Comparison of ENCODE assay signal across 23 cellular contexts in the genomic region with DNA sequence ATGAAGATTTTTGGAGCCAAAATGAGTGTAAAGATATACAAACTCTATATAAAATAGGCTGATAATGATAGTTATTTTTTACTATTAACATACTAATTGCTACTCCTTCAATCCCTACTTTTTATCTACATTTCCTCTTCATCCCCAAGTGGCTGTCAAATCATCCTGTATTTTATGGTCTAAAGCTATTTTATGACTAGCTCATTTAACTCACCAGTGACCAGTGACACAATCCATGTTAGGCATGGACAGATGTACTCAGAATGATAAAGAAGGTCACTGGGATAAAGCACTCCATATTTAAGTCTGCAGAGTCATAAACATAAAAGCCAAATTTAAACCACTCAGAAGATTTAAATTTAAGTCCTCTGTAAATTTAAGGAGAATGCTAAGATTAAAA.
"Had no signal": no experiment of that assay in that cellular context is flagged by ENCODE, and none has a peak within 500 bp of the region (broad histone marks: within the 10 kb centered on the region; RNA-seq: fewer than 3 reads in every experiment).

No MANE protein-coding gene starts in this region.

- ATAC-seq: Panc1, PC-3, Right ventricle myocardium inferior, SK-N-SH treated with all-trans-retinoic acid at 6 μM for 48 hours had no signal

- H3K4me1 ChIP-seq: SJCRH30 had no signal

- H3K9me3 ChIP-seq: MG63, SJCRH30 had no signal

- H3K36me3 ChIP-seq: MG63 had no signal

- H3K4me3 ChIP-seq: MG63, SJCRH30 had no signal

- H3K27ac ChIP-seq: HL-60, SJCRH30 had no signal

- FAIRE-seq: HTR-8/SVneo had no signal

- DNase-seq: Karpas-422, KG1, MG63, NCI-H1092, NCI-H1105 treated with DMSO at 0.1 percent for 48 hours, NCI-H1417 treated with DMSO at 0.1 percent for 48 hours, NCI-H146, NCI-H1694 treated with DMSO at 0.1 percent for 48 hours, NCI-H1930, NCI-H2081, NCI-H2107, NCI-H2227 treated with DMSO at 0.1 percent for 48 hours, NCI-H524, NCI-H526 treated with DMSO at 0.1 percent for 48 hours, NCI-H774, PC-3, SHP77 treated with DMSO at 0.1 percent for 48 hours, SJCRH30 had no signal

- H3K27me3 ChIP-seq: MG63, SJCRH30 had no signal
